ENCODE assay signal across 10 cellular contexts in genomic region chr5:179759961-179760541, GRCh38. TPM values are rescaled to one million over a fixed set of nuclear protein-coding genes. Genes with fewer than 3 reads are reported as not detected.
DNase-seq lines count a peak whose midpoint lies in the region; ATAC-seq and TF ChIP-seq lines count a peak whose summit lies in the region.
"Had no signal": no experiment of that assay in that cellular context is flagged by ENCODE, and none has a peak within 500 bp of the region (broad histone marks: within the 10 kb centered on the region; RNA-seq: fewer than 3 reads in every experiment).

No MANE protein-coding gene starts in this region.

- TF ChIP-seq EP300 in transverse colon (IDR thresholded peaks at IDR 0.05; ENCODE audit: low read depth): no peak

- intact Hi-C loops in transverse colon (cut with DNase I; ENCODE audit: low total_unique reads): no loop called here

- peak; percentile 67 for DNase-seq in GM10248 (ENCODE audit: extremely low spot score)
- peak; percentile 22 to 30 for DNase-seq in activated CD4-positive, alpha-beta T cell treated with anti-CD3 and anti-CD28 coated beads, Interleukin-2, amount 50 U/mL, for 48 hours
- peak; percentile 34 for DNase-seq in pons (ENCODE audit: low spot score)
- DNase-seq in COLO829 (ENCODE audit: low spot score): no peak
- DNase-seq in transverse colon: no peak
- DNase-seq: dermis blood vessel endothelial cell had no signal

- H3K36me3 ChIP-seq in HEK293 (ENCODE audit: control insufficient read depth in 2 of 2, insufficient read depth in 1 of 2, low read length in 2 of 2): peaks cover 0 to 1% of the 10 kb centered on the region in 2 experiments; a peak in 2 of 3 replicates
- no peaks in the 10 kb centered on the region for H3K36me3 ChIP-seq in transverse colon

- POLR2A ChIA-PET in GM10248 (lab: Yijun Ruan, JAX) (interaction anchor here (0.6 kb wide), 1 partner anchor 479 kb away, joined by 3 read pairs; no protein-coding TSS in a partner anchor), HEK293 (lab: Yijun Ruan, JAX) (interaction anchor here (1.2 kb wide), 1 partner anchor 23 kb away, joined by 3 read pairs; no protein-coding TSS in a partner anchor)

- CTCF ChIA-PET in GM10248 (lab: Yijun Ruan, JAX): interaction anchor here (1.3 to 3.3 kb wide), 2 partner anchors 8 to 148 kb away, joined by 3 to 14 read pairs; no protein-coding TSS in a partner anchor
- CTCF ChIA-PET in HEK293 (lab: Yijun Ruan, JAX): no interaction called here

- no peak for TF ChIP-seq CTCF in GM10248 (IDR thresholded peaks at IDR 0.05; ENCODE audit: control extremely low read depth, extremely low read depth, low read depth, missing control alignments)
- no peak for TF ChIP-seq CTCF in HEK293 (tag by site-specific recombination; IDR thresholded peaks at IDR 0.05)
- no peak for TF ChIP-seq CTCF in transverse colon (IDR thresholded peaks at IDR 0.05)

- TF ChIP-seq POLR2A in transverse colon (IDR thresholded peaks at IDR 0.05): no peak

- H3K27ac ChIP-seq in HEK293 (ENCODE audit: extremely low read depth, low read depth, low read length) (no peak overlapping the region), transverse colon (no peak overlapping the region)

- 72 to 75% methylated on average over 4 to 6 of the region's 6 CpGs for WGBS in transverse colon (ENCODE audit: low coverage in 1 of 2), 2 donors

- in situ Hi-C loops in transverse colon (cut with MboI; ENCODE audit: low pct_ligation_motif_present in 1 of 4, low pct_unique_long_range_greater_than_20kb in 1 of 4, low sequenced_read_pairs in 3 of 4): no loop called here

- no peaks in the 10 kb centered on the region for H3K27me3 ChIP-seq in transverse colon

- no peak for ATAC-seq in HG03378 (IDR thresholded peaks at IDR 0.05; ENCODE audit: unreplicated experiment)
- no peak for ATAC-seq in HG03571 (IDR thresholded peaks at IDR 0.05; ENCODE audit: unreplicated experiment)
- ATAC-seq: Panc1 had no signal

- H3K4me3 ChIP-seq in HEK293 (ENCODE audit: low read depth, low read length) (no peak overlapping the region), transverse colon (no peak overlapping the region)

- H3K4me1 ChIP-seq in HEK293 (ENCODE audit: control insufficient read depth, insufficient read depth, low read length) (peaks cover 16% of the 10 kb centered on the region), transverse colon (peaks cover 29 to 78% (median 48%) of the 10 kb centered on the region in 4 donors)

- H3K9me3 ChIP-seq in HEK293 (ENCODE audit: control insufficient read depth, insufficient read depth, low read depth, low read length) (no peaks in the 10 kb centered on the region), transverse colon (no peaks in the 10 kb centered on the region)

TF ChIP-seq in HEK293, 187 proteins besides CTCF, POLR2A, EP300 and RAD21 (continues in another document):
- peak; percentile 72 for TF ChIP-seq ZNF10 (tag by site-specific recombination; IDR thresholded peaks at IDR 0.05)
- TF ChIP-seq ZNF221 (tag by site-specific recombination; IDR thresholded peaks at IDR 0.05; ENCODE audit: borderline replicate concordance): no peak
- TF ChIP-seq, protein P1, sequence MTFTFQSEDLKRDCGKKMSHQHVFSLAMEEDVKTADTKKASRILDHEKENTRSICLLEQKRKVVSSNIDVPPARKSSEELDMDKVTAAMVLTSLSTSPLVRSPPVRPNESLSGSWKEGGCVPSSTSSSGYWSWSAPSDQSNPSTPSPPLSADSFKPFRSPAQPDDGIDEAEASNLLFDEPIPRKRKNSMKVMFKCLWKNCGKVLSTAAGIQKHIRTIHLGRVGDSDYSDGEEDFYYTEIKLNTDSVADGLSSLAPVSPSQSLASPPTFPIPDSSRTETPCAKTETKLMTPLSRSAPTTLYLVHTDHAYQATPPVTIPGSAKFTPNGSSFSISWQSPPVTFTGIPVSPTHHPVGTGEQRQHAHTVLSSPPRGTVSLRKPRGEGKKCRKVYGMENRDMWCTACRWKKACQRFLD (tag by site-specific recombination; IDR thresholded peaks at IDR 0.05): no peak
- TF ChIP-seq, protein P2, sequence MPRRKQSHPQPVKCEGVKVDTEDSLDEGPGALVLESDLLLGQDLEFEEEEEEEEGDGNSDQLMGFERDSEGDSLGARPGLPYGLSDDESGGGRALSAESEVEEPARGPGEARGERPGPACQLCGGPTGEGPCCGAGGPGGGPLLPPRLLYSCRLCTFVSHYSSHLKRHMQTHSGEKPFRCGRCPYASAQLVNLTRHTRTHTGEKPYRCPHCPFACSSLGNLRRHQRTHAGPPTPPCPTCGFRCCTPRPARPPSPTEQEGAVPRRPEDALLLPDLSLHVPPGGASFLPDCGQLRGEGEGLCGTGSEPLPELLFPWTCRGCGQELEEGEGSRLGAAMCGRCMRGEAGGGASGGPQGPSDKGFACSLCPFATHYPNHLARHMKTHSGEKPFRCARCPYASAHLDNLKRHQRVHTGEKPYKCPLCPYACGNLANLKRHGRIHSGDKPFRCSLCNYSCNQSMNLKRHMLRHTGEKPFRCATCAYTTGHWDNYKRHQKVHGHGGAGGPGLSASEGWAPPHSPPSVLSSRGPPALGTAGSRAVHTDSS (tag by site-specific recombination; IDR thresholded peaks at IDR 0.05): no peak
- TF ChIP-seq, protein P3, sequence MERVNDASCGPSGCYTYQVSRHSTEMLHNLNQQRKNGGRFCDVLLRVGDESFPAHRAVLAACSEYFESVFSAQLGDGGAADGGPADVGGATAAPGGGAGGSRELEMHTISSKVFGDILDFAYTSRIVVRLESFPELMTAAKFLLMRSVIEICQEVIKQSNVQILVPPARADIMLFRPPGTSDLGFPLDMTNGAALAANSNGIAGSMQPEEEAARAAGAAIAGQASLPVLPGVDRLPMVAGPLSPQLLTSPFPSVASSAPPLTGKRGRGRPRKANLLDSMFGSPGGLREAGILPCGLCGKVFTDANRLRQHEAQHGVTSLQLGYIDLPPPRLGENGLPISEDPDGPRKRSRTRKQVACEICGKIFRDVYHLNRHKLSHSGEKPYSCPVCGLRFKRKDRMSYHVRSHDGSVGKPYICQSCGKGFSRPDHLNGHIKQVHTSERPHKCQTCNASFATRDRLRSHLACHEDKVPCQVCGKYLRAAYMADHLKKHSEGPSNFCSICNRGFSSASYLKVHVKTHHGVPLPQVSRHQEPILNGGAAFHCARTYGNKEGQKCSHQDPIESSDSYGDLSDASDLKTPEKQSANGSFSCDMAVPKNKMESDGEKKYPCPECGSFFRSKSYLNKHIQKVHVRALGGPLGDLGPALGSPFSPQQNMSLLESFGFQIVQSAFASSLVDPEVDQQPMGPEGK (tag by site-specific recombination; IDR thresholded peaks at IDR 0.05): 0 out of 2 replicates have a peak, but pooled peaks have one; percentile 46
- TF ChIP-seq BCL11B (tag by site-specific recombination; IDR thresholded peaks at IDR 0.05; ENCODE audit: low read depth): no peak
- no peak for TF ChIP-seq REPIN1 (tag by site-specific recombination; IDR thresholded peaks at IDR 0.05; ENCODE audit: low read depth)
- no peak for TF ChIP-seq ZNF26 (tag by site-specific recombination; IDR thresholded peaks at IDR 0.05)
- no peak for TF ChIP-seq ZNF292 (tag by site-specific recombination; IDR thresholded peaks at IDR 0.05; ENCODE audit: borderline replicate concordance, low read depth)
- no peak for TF ChIP-seq MZF1 (tag by site-specific recombination; IDR thresholded peaks at IDR 0.05; ENCODE audit: borderline replicate concordance)
- TF ChIP-seq, protein P4, sequence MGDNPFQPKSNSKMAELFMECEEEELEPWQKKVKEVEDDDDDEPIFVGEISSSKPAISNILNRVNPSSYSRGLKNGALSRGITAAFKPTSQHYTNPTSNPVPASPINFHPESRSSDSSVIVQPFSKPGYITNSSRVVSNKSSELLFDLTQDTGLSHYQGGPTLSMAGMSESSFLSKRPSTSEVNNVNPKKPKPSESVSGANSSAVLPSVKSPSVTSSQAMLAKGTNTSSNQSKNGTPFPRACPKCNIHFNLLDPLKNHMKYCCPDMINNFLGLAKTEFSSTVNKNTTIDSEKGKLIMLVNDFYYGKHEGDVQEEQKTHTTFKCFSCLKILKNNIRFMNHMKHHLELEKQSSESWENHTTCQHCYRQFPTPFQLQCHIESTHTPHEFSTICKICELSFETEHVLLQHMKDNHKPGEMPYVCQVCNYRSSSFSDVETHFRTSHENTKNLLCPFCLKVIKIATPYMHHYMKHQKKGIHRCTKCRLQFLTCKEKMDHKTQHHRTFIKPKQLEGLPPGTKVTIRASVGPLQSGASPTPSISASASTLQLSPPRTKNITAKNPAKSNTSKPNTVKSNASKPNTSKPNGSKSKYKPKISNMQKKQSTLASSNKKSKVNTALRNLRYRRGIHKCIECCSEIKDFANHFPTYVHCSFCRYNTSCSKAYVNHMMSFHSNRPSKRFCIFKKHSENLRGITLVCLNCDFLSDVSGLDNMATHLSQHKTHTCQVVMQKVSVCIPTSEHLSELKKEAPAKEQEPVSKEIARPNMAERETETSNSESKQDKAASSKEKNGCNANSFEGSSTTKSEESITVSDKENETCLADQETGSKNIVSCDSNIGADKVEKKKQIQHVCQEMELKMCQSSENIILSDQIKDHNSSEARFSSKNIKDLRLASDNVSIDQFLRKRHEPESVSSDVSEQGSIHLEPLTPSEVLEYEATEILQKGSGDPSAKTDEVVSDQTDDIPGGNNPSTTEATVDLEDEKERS (tag by site-specific recombination; IDR thresholded peaks at IDR 0.05): no peak
- TF ChIP-seq SALL2 (tag by site-specific recombination; IDR thresholded peaks at IDR 0.05; ENCODE audit: borderline replicate concordance): no peak
- TF ChIP-seq ZNF133 (tag by site-specific recombination; IDR thresholded peaks at IDR 0.05): no peak
- no peak for TF ChIP-seq ZEB2 (tag by site-specific recombination; IDR thresholded peaks at IDR 0.05)
- TF ChIP-seq ZIC2 (tag by site-specific recombination; IDR thresholded peaks at IDR 0.05): peak; percentile 94
- no peak for TF ChIP-seq ZNF19 (tag by site-specific recombination; IDR thresholded peaks at IDR 0.05; ENCODE audit: low read depth)
- no peak for TF ChIP-seq ZNF501 (tag by site-specific recombination; IDR thresholded peaks at IDR 0.05)
- no peak for TF ChIP-seq ZNF324 (tag by site-specific recombination; IDR thresholded peaks at IDR 0.05)

RNA-seq across cellular contexts. Expression of gene MAML1, which starts 27.4 kb away (rescaled TPM):
- 10 to 100 TPM; 22.8 to 28.7 (median 27.3) TPM for total RNA-seq in transverse colon

RNA-seq across cellular contexts. Expression of gene LTC4S, which starts 33.7 kb away (rescaled TPM):
- total RNA-seq in transverse colon: 1 to 10 TPM in 3 of 4 donors, not detected in 1; 3.0 to 3.8 (median 3.2) TPM

RNA-seq across cellular contexts. Expression of gene MGAT4B, which starts 46.6 kb away (rescaled TPM):
- total RNA-seq in transverse colon: 1,000 to 10,000 TPM in 1 of 4 donors, 100 to 1,000 TPM in 3; 495 to 1,114 (median 787) TPM

Comparison
In these comparisons a context has a peak if more than half of its experiments do, and no peak if none do; other contexts are left out.
1. DNase-seq: peak in GM10248 (single experiment), activated CD4-positive, alpha-beta T cell treated with anti-CD3 and anti-CD28 coated beads, Interleukin-2, amount 50 U/mL, for 48 hours (2 of 2) and pons (single experiment); none in COLO829 (single experiment) and transverse colon (single experiment).